In genomic region chr20:52295556-52295955, GRCh38 we compare ENCODE assay signal across 23 cellular contexts.
DNase-seq lines count a peak whose midpoint lies in the region; ATAC-seq, FAIRE-seq and TF ChIP-seq lines count a peak whose summit lies in the region.
"Had no signal": no experiment of that assay in that cellular context is flagged by ENCODE, and none has a peak within 500 bp of the region (broad histone marks: within the 10 kb centered on the region; RNA-seq: fewer than 3 reads in every experiment).

No MANE protein-coding gene starts in this region.

- H3K79me2 ChIP-seq in GM23248 (ENCODE audit: insufficient read depth) (no peaks in the 10 kb centered on the region), smooth muscle cell (ENCODE audit: low read depth) (no peaks in the 10 kb centered on the region)

- 2% methylated on average over 7 of the region's 7 CpGs for WGBS in GM23248 (ENCODE audit: low coverage in 1 of 2, low lambda C conversion rate in 2 of 2, missing lambda C conversion rate in 2 of 2), 2 experiments
- WGBS in smooth muscle cell (ENCODE audit: low lambda C conversion rate) = 72% methylated on average over 7 of the region's 7 CpGs

- no peak for FAIRE-seq in bronchial epithelial cell (lab: Jason Lieb, UNC)
- FAIRE-seq: A204.1, D721Med had no signal

- H3K27me3 ChIP-seq in GM23248 (replicated peaks; ENCODE audit: insufficient read depth) (no peaks in the 10 kb centered on the region), bronchial epithelial cell (ENCODE audit: control insufficient read depth, insufficient read depth, low read length) (no peaks in the 10 kb centered on the region), smooth muscle cell (ENCODE audit: low read depth) (no peaks in the 10 kb centered on the region), upper lobe of right lung (peaks cover 5% of the 10 kb centered on the region)
- H3K27me3 ChIP-seq: BE2C had no signal

- H3K36me3 ChIP-seq in GM23248 (ENCODE audit: low read depth) (no peaks in the 10 kb centered on the region), bronchial epithelial cell (ENCODE audit: control insufficient read depth, insufficient read depth, low read length) (no peaks in the 10 kb centered on the region), smooth muscle cell (ENCODE audit: low read depth) (no peaks in the 10 kb centered on the region), upper lobe of right lung (no peaks in the 10 kb centered on the region)
- H3K36me3 ChIP-seq: BE2C, HAP-1 had no signal

- H3F3A ChIP-seq in GM23248 (ENCODE audit: insufficient read depth) = no peaks in the 10 kb centered on the region
- H3F3A ChIP-seq in smooth muscle cell (ENCODE audit: low read depth) = no peaks in the 10 kb centered on the region

- H3K9ac ChIP-seq in GM23248 = no peak overlapping the region
- no peak overlapping the region for H3K9ac ChIP-seq in smooth muscle cell (ENCODE audit: low read depth)

- TF ChIP-seq CTCF in bronchial epithelial cell (IDR thresholded peaks at IDR 0.05; ENCODE audit: insufficient read depth, low read length, severe bottlenecking) (no peak), smooth muscle cell (IDR thresholded peaks at IDR 0.05; ENCODE audit: borderline replicate concordance, insufficient read depth, poor library complexity, severe bottlenecking) (no peak), upper lobe of right lung (IDR thresholded peaks at IDR 0.05) (no peak)

- H3K4me1 ChIP-seq in GM23248 (ENCODE audit: insufficient read depth) (no peaks in the 10 kb centered on the region), smooth muscle cell (ENCODE audit: low read depth) (peaks cover 1% of the 10 kb centered on the region), upper lobe of right lung (no peaks in the 10 kb centered on the region)
- H3K4me1 ChIP-seq: BE2C, HAP-1 had no signal

- DNase-seq in GM23248 (peak; percentile 8), NCI-H69 (lab: John Stamatoyannopoulos, UW) (peak; percentile 4), bronchial epithelial cell (ENCODE audit: low read depth) (peak; percentile 80), smooth muscle cell (lab: John Stamatoyannopoulos, UW; ENCODE audit: unreplicated experiment) (no peak), upper lobe of right lung (no peak), activated gamma-delta T cell (lab: John Stamatoyannopoulos, UW) (no peak)
- DNase-seq in activated CD8-positive, alpha-beta memory T cell treated with anti-CD3 and anti-CD28 coated beads, Interleukin-2, amount 50 U/mL, for 4 hours = no peak
- DNase-seq: BE2C, DMS53, EL, MV-4-11, NCI-H1105 treated with DMSO at 0.1 percent for 48 hours, NCI-H1694, NCI-H2081, NCI-H2171, NCI-H345, NCI-H524 treated with DMSO at 0.1 percent for 48 hours, OCI-M1, Right ventricle myocardium superior had no signal

- in situ Hi-C loops in GM23248 (cut with MboI) = no loop called here

- intact Hi-C loops in upper lobe of right lung (cut with DNase I) = no loop called here

- H3K4me2 ChIP-seq in GM23248 (ENCODE audit: unreplicated experiment) (no peak overlapping the region), smooth muscle cell (peak overlapping the region; percentile 31)
- H3K4me2 ChIP-seq: GM23338 had no signal

- no peaks in the 10 kb centered on the region for H3K9me2 ChIP-seq in GM23248 (ENCODE audit: insufficient read depth)

- ATAC-seq in upper lobe of right lung = no peak
- ATAC-seq: GM23338 had no signal

- no peak overlapping the region for H2AFZ ChIP-seq in GM23248
- H2AFZ ChIP-seq in smooth muscle cell (ENCODE audit: low read depth) = no peak overlapping the region
- H2AFZ ChIP-seq: GM23338 had no signal

- no peak overlapping the region for H3K27ac ChIP-seq in GM23248
- no peak overlapping the region for H3K27ac ChIP-seq in smooth muscle cell (ENCODE audit: low read depth)
- no peak overlapping the region for H3K27ac ChIP-seq in upper lobe of right lung

- H3K4me3 ChIP-seq in GM23248 = no peak overlapping the region
- H3K4me3 ChIP-seq in bronchial epithelial cell (ENCODE audit: low read depth, low read length) = no peak overlapping the region
- no peak overlapping the region for H3K4me3 ChIP-seq in smooth muscle cell
- H3K4me3 ChIP-seq in upper lobe of right lung = no peak overlapping the region
- H3K4me3 ChIP-seq: GM23338, HAP-1 had no signal

- H4K20me1 ChIP-seq in GM23248 (ENCODE audit: insufficient read depth) (no peaks in the 10 kb centered on the region), smooth muscle cell (ENCODE audit: low read depth) (no peaks in the 10 kb centered on the region)

- H3K9me3 ChIP-seq in GM23248 (ENCODE audit: low read depth) (no peaks in the 10 kb centered on the region), smooth muscle cell (replicated peaks; ENCODE audit: low read depth) (no peaks in the 10 kb centered on the region), upper lobe of right lung (no peaks in the 10 kb centered on the region)
- H3K9me3 ChIP-seq: BE2C, HAP-1 had no signal

Comparison
In these comparisons a context has a peak if more than half of its experiments do, and no peak if none do; other contexts are left out.
1. DNase-seq: peak in GM23248 (single experiment), NCI-H69 (single experiment) and bronchial epithelial cell (single experiment); none in smooth muscle cell (single experiment), activated CD8-positive, alpha-beta memory T cell treated with anti-CD3 and anti-CD28 coated beads, Interleukin-2, amount 50 U/mL, for 4 hours (single experiment), upper lobe of right lung (single experiment) and activated gamma-delta T cell (single experiment).